ENCODE assay signal across 25 cellular contexts in genomic region chr1:40171036-40171435, GRCh38.
"Had no signal": no experiment of that assay in that cellular context is flagged by ENCODE, and none has a peak within 500 bp of the region (broad histone marks: within the 10 kb centered on the region; RNA-seq: fewer than 3 reads in every experiment).

No MANE protein-coding gene starts in this region.

- FAIRE-seq: HTR-8/SVneo had no signal

- H3K9me3 Mint-ChIP-seq: T-cell had no signal

- H3K9me3 ChIP-seq: SJSA1 had no signal

- DNase-seq: Karpas-422, KG1, MV-4-11, NCI-H1048, NCI-H1417, NCI-H146, NCI-H187, NCI-H2029, NCI-H2081 treated with DMSO at 0.1 percent for 48 hours, NCI-H2171, NCI-H226, NCI-H446, NCI-H510A, NCI-H524 treated with DMSO at 0.1 percent for 48 hours, NCI-H69, NCI-H774, Right ventricle myocardium superior, RPMI8226, SIG-M5, SW 1271, T-cell had no signal

- H3K4me3 Mint-ChIP-seq: T-cell had no signal

- ATAC-seq: T-cell had no signal

- H3K27ac ChIP-seq: HL-60, SJSA1, SK-N-MC had no signal

- H3K4me1 ChIP-seq: SJSA1 had no signal

- H3K27me3 ChIP-seq: SJSA1 had no signal

- H3K27ac Mint-ChIP-seq: T-cell had no signal

- H3K4me3 ChIP-seq: SJSA1, SK-N-MC had no signal

- H3K27me3 Mint-ChIP-seq: T-cell had no signal
